Comparison of ENCODE assay signal across 16 cellular contexts in the genomic region with DNA sequence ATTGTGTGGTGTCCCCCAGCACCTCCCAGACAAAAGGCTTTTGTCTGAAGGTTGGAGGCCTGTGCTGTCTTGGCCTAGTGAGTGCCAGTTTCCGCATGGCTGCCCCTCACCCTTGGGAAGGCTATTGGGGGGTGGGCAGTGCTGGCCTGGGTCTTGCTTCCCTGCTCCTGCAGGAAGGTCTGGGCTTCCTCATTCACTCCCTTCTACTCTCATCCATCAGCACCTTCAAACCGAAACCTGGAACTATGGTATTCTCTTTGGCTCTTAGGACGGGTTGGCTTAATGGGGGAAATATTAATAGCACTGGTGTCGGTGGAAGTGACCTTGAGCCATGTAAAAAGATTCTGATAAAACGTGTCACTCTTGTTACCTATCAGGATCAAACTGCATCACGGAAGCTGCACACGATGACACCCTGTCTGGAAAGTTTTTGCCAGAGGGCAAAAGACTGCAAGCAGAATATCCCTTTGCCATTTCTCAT. TPM values are rescaled to one million over a fixed set of nuclear protein-coding genes. Genes with fewer than 3 reads are reported as not detected.
DNase-seq lines count a peak whose midpoint lies in the region; ATAC-seq, FAIRE-seq and TF ChIP-seq lines count a peak whose summit lies in the region.
"Had no signal": no experiment of that assay in that cellular context is flagged by ENCODE, and none has a peak within 500 bp of the region (broad histone marks: within the 10 kb centered on the region; RNA-seq: fewer than 3 reads in every experiment).

No MANE protein-coding gene starts in this region.

- no peaks in the 10 kb centered on the region for H3K27me3 ChIP-seq in neuronal stem cell (ENCODE audit: control insufficient read depth in 3 of 3, insufficient read depth in 3 of 3, low read depth in 1 of 3, low read length in 3 of 3)

- H3K4me2 ChIP-seq in neuronal stem cell (ENCODE audit: insufficient read depth, low read length, poor library complexity, severe bottlenecking), result no peak overlapping the region

- no peak overlapping the region for H2AK5ac ChIP-seq in neuronal stem cell (ENCODE audit: low read depth, low read length)

- peak overlapping the region; percentile 92 for H3K27ac ChIP-seq in caudate nucleus (ENCODE audit: low read depth, low read length)
- peak overlapping the region; percentile 80 to 92 for H3K27ac ChIP-seq in kidney (ENCODE audit: low read depth in 2 of 2, low read length in 2 of 2)
- no peak overlapping the region for H3K27ac ChIP-seq in neuronal stem cell (replicated peaks; ENCODE audit: low read length)
- H3K27ac ChIP-seq: parathyroid adenoma had no signal

- FAIRE-seq in kidney (lab: Jason Lieb, UNC), result no peak

- intact Hi-C loops in kidney (cut with DNase I), result loop anchor here (10.0 kb wide), 1 partner anchor 478 kb away; no protein-coding TSS in a partner anchor
- intact Hi-C loops in sciatic nerve (cut with DNase I), result loop anchor here (5.0 kb wide), 1 partner anchor 481 kb away; no protein-coding TSS in a partner anchor

- TF ChIP-seq CTCF in kidney (IDR thresholded peaks at IDR 0.05; ENCODE audit: borderline replicate concordance, extremely low read depth, insufficient read depth), result no peak

- H2AFZ ChIP-seq in neuronal stem cell (ENCODE audit: low read length), result no peak overlapping the region
- H2AFZ ChIP-seq: parathyroid adenoma had no signal

- H3K4me3 ChIP-seq in kidney (ENCODE audit: low read length in 2 of 2) (no peak overlapping the region), neuronal stem cell (ENCODE audit: low read length in 2 of 2) (no peak overlapping the region)

- no peak overlapping the region for H4K91ac ChIP-seq in neuronal stem cell (ENCODE audit: low read depth, low read length, poor library complexity)

- H4K8ac ChIP-seq in neuronal stem cell (ENCODE audit: low read depth, low read length), result no peak overlapping the region

- H3K4ac ChIP-seq in neuronal stem cell (ENCODE audit: low read length), result no peak overlapping the region

- ATAC-seq in sciatic nerve, result no peak
- ATAC-seq: activated CD4-positive, alpha-beta T cell treated with anti-CD3 and anti-CD28 coated beads for 36 hours had no signal

- no peak overlapping the region for H3K14ac ChIP-seq in neuronal stem cell (ENCODE audit: low read length)

- no peak overlapping the region for H2BK5ac ChIP-seq in neuronal stem cell (ENCODE audit: low read length)

- no peak overlapping the region for H3K18ac ChIP-seq in neuronal stem cell (ENCODE audit: low read length)

- H3K4me1 ChIP-seq in kidney (ENCODE audit: control insufficient read depth in 1 of 2, insufficient read depth in 1 of 2, low read depth in 1 of 2, low read length in 2 of 2) (peaks cover 18 to 23% of the 10 kb centered on the region in 2 donors), neuronal stem cell (ENCODE audit: control insufficient read depth in 2 of 2, insufficient read depth in 1 of 2, low read depth in 1 of 2, low read length in 2 of 2) (peaks cover 20 to 24% of the 10 kb centered on the region in 2 donors)

- H2BK15ac ChIP-seq in neuronal stem cell (ENCODE audit: low read length), result no peak overlapping the region

- H3K9me3 ChIP-seq in kidney (ENCODE audit: control insufficient read depth in 1 of 2, low read length in 2 of 2) (no peaks in the 10 kb centered on the region), neuronal stem cell (replicated peaks in 1 of 2; ENCODE audit: control insufficient read depth in 2 of 2, insufficient read depth in 1 of 2, low read depth in 1 of 2, low read length in 2 of 2) (peaks cover 0 to under 1% of the 10 kb centered on the region in 2 donors)

- H3K9ac ChIP-seq in kidney (ENCODE audit: low read length in 2 of 2) (no peak overlapping the region), neuronal stem cell (ENCODE audit: low read depth, low read length, poor library complexity) (no peak overlapping the region)
- H3K9ac ChIP-seq: parathyroid adenoma had no signal

- no peak overlapping the region for H2BK120ac ChIP-seq in neuronal stem cell (ENCODE audit: low read depth, low read length)

- WGBS in neuronal stem cell (ENCODE audit: extremely low coverage in 2 of 2, insufficient read length in 2 of 2, insufficient replicate concordance in 1 of 2), 2 donors, result no CpG with 5 or more reads among the region's 7 CpGs

- DNase-seq in Ammon's horn (ENCODE audit: low spot score) (peak; percentile 61), caudate nucleus (lab: John Stamatoyannopoulos, UW) (peak in 21 of 61 donors; percentile 9 to 55 (median 19)), kidney (no peak), putamen (ENCODE audit: low spot score) (peak; percentile 48), hepatic stellate cell (ENCODE audit: low spot score) (no peak), NCI-H748 (lab: John Stamatoyannopoulos, UW; ENCODE audit: unreplicated experiment) (no peak), neuronal stem cell (ENCODE audit: low spot score) (no peak), sciatic nerve (ENCODE audit: low spot score) (no peak)
- DNase-seq: activated CD4-positive, alpha-beta T cell treated with anti-CD3 and anti-CD28 coated beads for 36 hours; amniotic stem cell; Calu3; GDM1; NCI-H1048; NK-92 treated with Interleukin-12 subunit alpha and Interleukin-12 subunit beta, amount 100 ng/mL, for 24 hours; SHP77 had no signal

- no peak overlapping the region for H3K23ac ChIP-seq in neuronal stem cell (ENCODE audit: low read depth, low read length, poor library complexity)

- no peaks in the 10 kb centered on the region for H3K36me3 ChIP-seq in kidney (ENCODE audit: control insufficient read depth in 1 of 2, insufficient read depth in 2 of 2, low read length in 2 of 2)
- no peaks in the 10 kb centered on the region for H3K36me3 ChIP-seq in neuronal stem cell (replicated peaks in 1 of 2; ENCODE audit: control insufficient read depth in 2 of 2, insufficient read depth in 2 of 2, low read length in 2 of 2)

- no peak overlapping the region for H2BK12ac ChIP-seq in neuronal stem cell (ENCODE audit: low read length)

- H3K79me1 ChIP-seq in neuronal stem cell (ENCODE audit: low read depth, low read length), result no peaks in the 10 kb centered on the region

RNA-seq across cellular contexts. Expression of gene GLRX, which starts 34.0 kb away (rescaled TPM):
- 57.4 TPM for total RNA-seq in kidney
- 324 TPM for polyA plus RNA-seq in kidney (ENCODE audit: insufficient read depth, low read depth, low replicate concordance)
- 13.5 TPM for polyA plus RNA-seq in neuronal stem cell (2013, experiment 1 of 2)
- polyA plus RNA-seq in neuronal stem cell (2013, experiment 2 of 2), result 14.2 TPM
- 22.2 TPM for total RNA-seq in sciatic nerve

Comparison
In these comparisons a context has a peak if more than half of its experiments do, and no peak if none do; other contexts are left out.
1. DNase-seq: peak in Ammon's horn (single experiment) and putamen (single experiment); none in kidney (single experiment), hepatic stellate cell (single experiment), NCI-H748 (single experiment), neuronal stem cell (single experiment) and sciatic nerve (single experiment).